8 cellular contexts compared by ENCODE assay signal in genomic region chr1:23530089-23530749, GRCh38. TPM values are rescaled to one million over a fixed set of nuclear protein-coding genes. Genes with fewer than 3 reads are reported as not detected.
A peak's percentile ranks its signal among the peaks of the same experiment; 100 is the strongest.
DNase-seq lines count a peak whose midpoint lies in the region; ATAC-seq, FAIRE-seq and TF ChIP-seq lines count a peak whose summit lies in the region.

No MANE protein-coding gene starts in this region.

- H4K5ac ChIP-seq in H9 (ENCODE audit: insufficient read length, low read depth, low read length): no peak overlapping the region

- H2BK5ac ChIP-seq in H9 (ENCODE audit: insufficient read length, low read length): no peak overlapping the region

- H3K9ac ChIP-seq in H9 (ENCODE audit: extremely low read depth, insufficient read length, low read length) (no peak overlapping the region), iPS-20b (ENCODE audit: low read depth, low read length) (peak overlapping the region; percentile 76; the same call in 1 of the 2 replicates)

- POLR2A ChIA-PET in BJ (lab: Charles Lee): no interaction called here
- POLR2A ChIA-PET in activated CD4-positive, alpha-beta memory T cell treated with anti-CD3 and anti-CD28 coated beads for 36 hours (lab: Charles Lee): interaction anchor here (0.9 to 1.6 kb wide), 2 partner anchors 10 to 33 kb away, joined by 3 to 5 read pairs; no protein-coding TSS in a partner anchor

- H2AFZ ChIP-seq in H9 (ENCODE audit: low read length): no peak overlapping the region

- H3K4me1 ChIP-seq in H9 (ENCODE audit: insufficient read depth, low read length) (0 out of 2 replicates have a peak, but pooled peaks cover 2% of the 10 kb centered on the region), iPS-20b (ENCODE audit: insufficient read depth, low read length) (peaks cover 19% of the 10 kb centered on the region; the same call in 1 of the 2 replicates), thoracic aorta (ENCODE audit: control insufficient read depth in 1 of 2, low read depth in 2 of 2) (peaks cover 13 to 26% of the 10 kb centered on the region in 2 donors)

- H3K9me3 ChIP-seq in H9 (ENCODE audit: control insufficient read depth, low read depth, low read length) (no peaks in the 10 kb centered on the region), iPS-20b (ENCODE audit: insufficient read depth, low read depth, low read length) (no peaks in the 10 kb centered on the region), thoracic aorta (no peaks in the 10 kb centered on the region)

- H3K4me2 ChIP-seq in H9 (ENCODE audit: insufficient read depth, insufficient read length, low read length): peak overlapping the region; percentile 36

- TF ChIP-seq CTCF in BJ (IDR thresholded peaks at IDR 0.05; ENCODE audit: insufficient read depth, low read depth, low read length) (no peak), H9 (conservative IDR thresholded peaks at IDR 0.05) (no peak), thoracic aorta (IDR thresholded peaks at IDR 0.05) (no peak)

- H3K27me3 ChIP-seq in BJ (ENCODE audit: control insufficient read depth, insufficient read depth, low read length) (no peaks in the 10 kb centered on the region), H9 (ENCODE audit: insufficient read depth, low read length) (peaks cover 4% of the 10 kb centered on the region; the same call in 1 of the 2 replicates), iPS-20b (ENCODE audit: insufficient read depth, low read length) (peaks cover 48% of the 10 kb centered on the region), thoracic aorta (replicated peaks; ENCODE audit: insufficient read depth) (no peaks in the 10 kb centered on the region)

- FAIRE-seq in RCC 7860 (lab: Jason Lieb, UNC): no peak

- H3K56ac ChIP-seq in H9 (ENCODE audit: insufficient read length, low read depth, low read length): no peak overlapping the region

- no peak overlapping the region for H3T11ph ChIP-seq in H9 (ENCODE audit: low read length)

- no peak overlapping the region for H3K23ac ChIP-seq in H9 (ENCODE audit: insufficient read length, low read depth, low read length)

- no peak overlapping the region for H4K8ac ChIP-seq in H9 (replicated peaks; ENCODE audit: insufficient read length, low read depth, low read length)

- no peak overlapping the region for H3K18ac ChIP-seq in H9 (ENCODE audit: insufficient read length, low read depth, low read length)

- CTCF ChIA-PET in BJ (lab: Yijun Ruan, JAX): interaction anchor here (0.6 to 6.9 kb wide), 6 partner anchors 9 to 127 kb away, joined by 3 to 46 read pairs (median 4); no protein-coding TSS in a partner anchor
- CTCF ChIA-PET in activated CD4-positive, alpha-beta memory T cell treated with anti-CD3 and anti-CD28 coated beads for 36 hours (lab: Charles Lee): interaction anchor here (1.5 to 11.2 kb wide), 7 partner anchors 10 to 107 kb away, joined by 5 to 170 read pairs (median 18); no protein-coding TSS in a partner anchor

- peak overlapping the region; percentile 77 to 79 for H3K4me3 Mint-ChIP-seq in H9
- H3K4me3 Mint-ChIP-seq in activated CD4-positive, alpha-beta memory T cell treated with anti-CD3 and anti-CD28 coated beads for 36 hours: peak overlapping the region; percentile 85

- H3K27ac ChIP-seq in H9 (ENCODE audit: insufficient read length, low read depth, low read length) (no peak overlapping the region), iPS-20b (ENCODE audit: low read length) (no peak overlapping the region), thoracic aorta (no peak overlapping the region)

- DNase-seq in BJ (ENCODE audit: low read depth) (no peak), H9 (no peak), thoracic aorta (ENCODE audit: low spot score) (no peak), RCC 7860 (ENCODE audit: low spot score) (no peak)
- DNase-seq in activated CD4-positive, alpha-beta memory T cell treated with anti-CD3 and anti-CD28 coated beads for 36 hours: peak; percentile 51

- H3K9me3 Mint-ChIP-seq in H9: no peaks in the 10 kb centered on the region
- H3K9me3 Mint-ChIP-seq in activated CD4-positive, alpha-beta memory T cell treated with anti-CD3 and anti-CD28 coated beads for 36 hours: no peaks in the 10 kb centered on the region

- no CpG with 5 or more reads among the region's 23 CpGs for WGBS in H9 (ENCODE audit: extremely low coverage, insufficient read length, low lambda C conversion rate)

- H3K4me3 ChIP-seq in BJ (ENCODE audit: low read depth, low read length): peak overlapping the region; percentile 54
- H3K4me3 ChIP-seq in iPS-20b (ENCODE audit: low read length): peak overlapping the region; percentile 72
- H3K4me3 ChIP-seq in thoracic aorta: peak overlapping the region; percentile 76

- H2BK20ac ChIP-seq in H9 (ENCODE audit: low read depth, low read length, poor library complexity, severe bottlenecking): no peak overlapping the region

- intact Hi-C loops in activated CD4-positive, alpha-beta memory T cell treated with anti-CD3 and anti-CD28 coated beads for 36 hours (cut with micrococcal nuclease): loop anchor here (2.0 to 10.0 kb wide), 5 partner anchors 45 to 425 kb away; partner anchors contain the start of genes ASAP3, HNRNPR and TCEA3

- H4K91ac ChIP-seq in H9 (ENCODE audit: insufficient read length, low read depth, low read length): no peak overlapping the region

- peaks cover 3% of the 10 kb centered on the region for H4K20me1 ChIP-seq in H9 (ENCODE audit: control insufficient read depth, insufficient read depth, insufficient read length)

- ATAC-seq in thoracic aorta (ENCODE audit: insufficient number of reproducible peaks, low FRiP score, low read depth): no peak
- ATAC-seq in GM18517 (IDR thresholded peaks at IDR 0.05; ENCODE audit: unreplicated experiment): no peak
- ATAC-seq in HG03457 (IDR thresholded peaks at IDR 0.05; ENCODE audit: unreplicated experiment): no peak

- peaks cover 3% of the 10 kb centered on the region for H3K23me2 ChIP-seq in H9 (ENCODE audit: insufficient read length, low read depth, low read length, poor library complexity, severe bottlenecking)

- no peak overlapping the region for H2BK12ac ChIP-seq in H9 (ENCODE audit: insufficient read length, low read depth, low read length)

- H2BK15ac ChIP-seq in H9 (ENCODE audit: low read depth, low read length): no peak overlapping the region

- no peaks in the 10 kb centered on the region; a peak in 1 of 7 replicates for H3K36me3 Mint-ChIP-seq in H9 (ENCODE audit: insufficient read depth in 1 of 3, low read depth in 3 of 3)
- H3K36me3 Mint-ChIP-seq in activated CD4-positive, alpha-beta memory T cell treated with anti-CD3 and anti-CD28 coated beads for 36 hours: peaks cover 12% of the 10 kb centered on the region

- H3K4me1 Mint-ChIP-seq in H9: peaks cover 24 to 38% of the 10 kb centered on the region in 2 experiments
- peaks cover 79% of the 10 kb centered on the region for H3K4me1 Mint-ChIP-seq in activated CD4-positive, alpha-beta memory T cell treated with anti-CD3 and anti-CD28 coated beads for 36 hours (ENCODE audit: low read depth)

- H3K36me3 ChIP-seq in BJ (ENCODE audit: control insufficient read depth, insufficient read depth, low read length): no peaks in the 10 kb centered on the region
- H3K36me3 ChIP-seq in iPS-20b (ENCODE audit: insufficient read depth, low read depth, low read length): no peaks in the 10 kb centered on the region
- no peaks in the 10 kb centered on the region for H3K36me3 ChIP-seq in thoracic aorta

- H2BK120ac ChIP-seq in H9 (ENCODE audit: low read depth, low read length, poor library complexity, severe bottlenecking): no peak overlapping the region

- H3K79me2 ChIP-seq in H9 (ENCODE audit: insufficient read depth, low read length): no peaks in the 10 kb centered on the region

- no peaks in the 10 kb centered on the region for H3K79me1 ChIP-seq in H9 (ENCODE audit: insufficient read depth, low read depth, low read length, poor library complexity, severe bottlenecking)

- H3K4ac ChIP-seq in H9 (ENCODE audit: low read depth, low read length): no peak overlapping the region

- peaks cover 53% of the 10 kb centered on the region for H3K27me3 Mint-ChIP-seq in H9 (ENCODE audit: low read depth)
- H3K27me3 Mint-ChIP-seq in activated CD4-positive, alpha-beta memory T cell treated with anti-CD3 and anti-CD28 coated beads for 36 hours: no peaks in the 10 kb centered on the region

- no peak overlapping the region for H2AK5ac ChIP-seq in H9 (ENCODE audit: insufficient read length, low read length)

- peak overlapping the region; percentile 92; the same call in 1 of the 2 replicates for H3K14ac ChIP-seq in H9 (ENCODE audit: insufficient read depth, low read length)

- H3K27ac Mint-ChIP-seq in H9: no peak overlapping the region
- peak overlapping the region; percentile 54 for H3K27ac Mint-ChIP-seq in activated CD4-positive, alpha-beta memory T cell treated with anti-CD3 and anti-CD28 coated beads for 36 hours

RNA-seq across cellular contexts. Expression of gene E2F2, which starts 0.8 kb away (rescaled TPM):
- 0.11 TPM in 2 replicates for polyA plus RNA-seq in BJ (2011; rRNA removed)
- polyA minus RNA-seq in BJ (2011; rRNA and poly(A)+ RNA removed): 0.24 and 0.67 TPM in 2 replicates
- total RNA-seq in H9 (2021) (5.1 TPM in 2 replicates), thoracic aorta (under 1 TPM; 0.14 to 0.35 TPM)
- 10 to 100 TPM; 22.1 to 26.3 TPM for total RNA-seq in activated CD4-positive, alpha-beta memory T cell treated with anti-CD3 and anti-CD28 coated beads for 36 hours

RNA-seq across cellular contexts. Expression of gene ID3, which starts 29.1 kb away (rescaled TPM):
- polyA plus RNA-seq in BJ (2011; rRNA removed): 230 and 379 TPM in 2 replicates
- 249 and 251 TPM in 2 replicates for polyA minus RNA-seq in BJ (2011; rRNA and poly(A)+ RNA removed)
- total RNA-seq in H9 (2021) (113 and 119 TPM in 2 replicates), thoracic aorta (100 to 1,000 TPM; 309 to 692 TPM)
- 10 to 100 TPM; 35.9 to 36.2 TPM for total RNA-seq in activated CD4-positive, alpha-beta memory T cell treated with anti-CD3 and anti-CD28 coated beads for 36 hours

RNA-seq across cellular contexts. Expression of gene ASAP3, which starts 46.2 kb away (rescaled TPM):
- polyA plus RNA-seq in BJ (2011; rRNA removed): 22.6 and 33.9 TPM in 2 replicates
- 23.2 and 36.9 TPM in 2 replicates for polyA minus RNA-seq in BJ (2011; rRNA and poly(A)+ RNA removed)
- total RNA-seq in H9 (2021) (25.9 and 26.7 TPM in 2 replicates), thoracic aorta (10 to 100 TPM; 28.2 to 50.4 TPM)
- under 1 TPM; 0.50 to 0.58 TPM for total RNA-seq in activated CD4-positive, alpha-beta memory T cell treated with anti-CD3 and anti-CD28 coated beads for 36 hours

Comparison
In these comparisons a context has a peak if more than half of its experiments do, and no peak if none do; other contexts are left out.
1. RNA of gene ASAP3, which starts 46.2 kb away (total RNA-seq): 28.2 to 50.4 TPM in thoracic aorta and 25.9 to 26.7 TPM in H9; 0.50 to 0.58 TPM in activated CD4-positive, alpha-beta memory T cell treated with anti-CD3 and anti-CD28 coated beads for 36 hours; every median in the first group is over 10 times any median in the second.
2. Peak in every context shown above with its lines, with median percentiles within 50 percentile points of each other: H3K4me3 ChIP-seq.